In genomic region chr21:18370292-18370691, GRCh38 we compare ENCODE assay signal across 29 cellular contexts. TPM values are rescaled to one million over a fixed set of nuclear protein-coding genes. Genes with fewer than 3 reads are reported as not detected.
"Had no signal": no experiment of that assay in that cellular context is flagged by ENCODE, and none has a peak within 500 bp of the region (broad histone marks: within the 10 kb centered on the region; RNA-seq: fewer than 3 reads in every experiment).

No MANE protein-coding gene starts in this region.

- H3K36me3 ChIP-seq: left ventricle myocardium inferior, right atrium auricular region, tibial artery had no signal

- H3K27me3 ChIP-seq: foreskin keratinocyte, right atrium auricular region, tibial artery had no signal

- ATAC-seq: activated T-cell treated with anti-CD3 and anti-CD28 coated beads, Interleukin-2, amount 50 U/mL, for 4 hours; foreskin keratinocyte; naive thymus-derived CD8-positive, alpha-beta T cell had no signal

- H3K4me3 ChIP-seq: left ventricle myocardium inferior, right atrium auricular region, skin epidermis, tibial artery had no signal

- H3K9me3 ChIP-seq: left ventricle myocardium inferior, right atrium auricular region, tibial artery had no signal

- H3K4me1 ChIP-seq: foreskin keratinocyte, left ventricle myocardium inferior, right atrium auricular region, tibial artery had no signal

- H3K27ac ChIP-seq: foreskin keratinocyte, left ventricle myocardium inferior, right atrium auricular region, skin epidermis, tibial artery had no signal

- DNase-seq: activated CD4-positive, alpha-beta T cell treated with anti-CD3 and anti-CD28 coated beads for 4 hours; activated CD4-positive, alpha-beta T cell treated with anti-CD3 and anti-CD28 coated beads, Interleukin-2, amount 50 U/mL, for 48 hours; activated CD4-positive, CD25-positive, alpha-beta regulatory T cell; activated CD8-positive, alpha-beta memory T cell treated with anti-CD3 and anti-CD28 coated beads, Interleukin-2, amount 50 U/mL, for 48 hours; activated naive CD4-positive, alpha-beta T cell treated with Interleukin-2 at 50 U/mL for 16 hours; activated naive CD8-positive, alpha-beta T cell treated with anti-CD3 and anti-CD28 coated beads for 36 hours; activated T-cell treated with anti-CD3 and anti-CD28 coated beads, Interleukin-2, amount 50 U/mL, for 4 hours; central memory CD4-positive, alpha-beta T cell; effector memory CD4-positive, alpha-beta T cell; foreskin keratinocyte; immature natural killer cell; kidney glomerular epithelial cell; left ventricle myocardium inferior; naive thymus-derived CD8-positive, alpha-beta T cell; stimulated activated CD4-positive, alpha-beta T cell treated with anti-CD3 and anti-CD28 coated beads, Interleukin-1b, Interleukin-23, amount 100 ng/mL, for 48 hours; substantia nigra; T1000; tibial artery had no signal

RNA-seq across cellular contexts. Expression of gene TMPRSS15, which starts 33.3 kb away (rescaled TPM):
- total RNA-seq: activated CD8-positive, alpha-beta memory T cell treated with anti-CD3 and anti-CD28 coated beads for 36 hours; activated naive CD8-positive, alpha-beta T cell treated with anti-CD3 and anti-CD28 coated beads for 36 hours; activated T-cell treated with anti-CD3 and anti-CD28 coated beads, Interleukin-2, amount 50 U/mL, for 4 hours; astrocyte; dermis microvascular lymphatic vessel endothelial cell; foreskin keratinocyte; glomerular endothelial cell; left ventricle myocardium inferior; lung microvascular endothelial cell; naive thymus-derived CD8-positive, alpha-beta T cell; osteoblast; progenitor cell of endocrine pancreas; right atrium auricular region; ureter had no signal
- polyA plus RNA-seq: esophagus; foreskin keratinocyte; immature natural killer cell; naive thymus-derived CD8-positive, alpha-beta T cell had no signal
